In the genomic region with DNA sequence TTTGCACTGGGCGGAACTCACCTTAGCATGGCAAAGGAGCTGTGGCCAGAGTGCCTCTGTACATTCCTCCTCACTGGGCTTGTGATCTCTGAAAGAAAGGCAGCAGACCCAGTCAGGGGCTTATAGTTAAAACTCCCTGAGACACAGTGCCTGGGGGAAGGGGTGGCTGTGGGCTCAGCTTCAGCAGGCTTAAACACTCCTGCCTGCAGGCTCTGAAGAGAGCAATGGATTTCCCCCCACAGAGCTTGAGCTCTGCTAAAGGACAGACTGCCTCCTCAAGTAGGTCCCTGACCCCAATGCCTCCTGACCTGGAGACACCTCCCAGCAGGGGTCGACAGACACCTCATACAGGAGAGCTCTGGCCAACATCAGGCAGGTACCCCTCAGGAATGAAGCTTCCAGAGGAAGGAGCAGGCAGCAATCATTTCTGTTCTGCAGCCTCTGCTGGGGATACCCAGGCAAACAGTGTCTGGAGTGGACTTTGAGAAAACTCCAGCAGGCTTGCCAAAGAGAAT, we compare ENCODE assay signal across 31 cellular contexts.
"Had no signal": no experiment of that assay in that cellular context is flagged by ENCODE, and none has a peak within 500 bp of the region (broad histone marks: within the 10 kb centered on the region; RNA-seq: fewer than 3 reads in every experiment).

No MANE protein-coding gene starts in this region.

- H3K27ac ChIP-seq: neutrophil, ovary, parathyroid adenoma, psoas muscle, right lobe of liver, sigmoid colon, suprapubic skin, testis, tibial artery, transverse colon, upper lobe of right lung, uterus had no signal

- H3K36me3 ChIP-seq: neutrophil, ovary, right lobe of liver, sigmoid colon, suprapubic skin, tibial artery, transverse colon, upper lobe of right lung, uterus had no signal

- H3K27ac Mint-ChIP-seq: naive B cell; naive thymus-derived CD8-positive, alpha-beta T cell; natural killer cell treated with Interleukin-12 subunit alpha and Interleukin-12 subunit beta and Interleukin-15 and Interleukin-18, amount 100 ng/mL, for 72 hours; nephron progenitor cell; progenitor cell of endocrine pancreas; stimulated activated effector memory CD8-positive, alpha-beta T cell treated with anti-CD3 and anti-CD28 coated beads, Interleukin-12 subunit alpha, Interleukin-12 subunit beta, amount 100 ng/mL, for 72 hours; stimulated activated naive B cell treated with anti-CD40 and anti-IgM and Interleukin-4, amounts not matched to agents 10 μg/mL and 1 μg/mL and 100 μg/mL, for 72 hours; stimulated activated naive CD8-positive, alpha-beta T cell treated with anti-CD3 and anti-CD28 coated beads, Interleukin-15, amount 100 ng/mL, for 72 hours; type B pancreatic cell had no signal

- H3K4me1 ChIP-seq: parathyroid adenoma, psoas muscle, right lobe of liver, sigmoid colon, suprapubic skin, testis, tibial artery, transverse colon, upper lobe of right lung, uterus had no signal

- DNase-seq: naive B cell; naive thymus-derived CD8-positive, alpha-beta T cell; nephron progenitor cell; nucleus accumbens; ovary; psoas muscle; right cardiac atrium; right lobe of liver; sigmoid colon; small intestine; stimulated activated CD4-positive, alpha-beta T cell treated with anti-CD3 and anti-CD28 coated beads, Interleukin-15, amount 100 ng/mL, for 24 hours; stimulated activated CD4-positive, alpha-beta T cell treated with anti-CD3 and anti-CD28 coated beads, Interleukin-2, amount 100 ng/mL, for 24 hours; stimulated activated CD4-positive, alpha-beta T cell treated with anti-CD3 and anti-CD28 coated beads, Interleukin-2, amount 100 ng/mL, for 48 hours; stimulated activated CD4-positive, alpha-beta T cell treated with anti-CD3 and anti-CD28 coated beads, Interleukin-4, amount 100 ng/mL, for 24 hours; stimulated activated naive B cell treated with anti-CD40 and anti-IgM and Interleukin-4, amounts not matched to agents 10 μg/mL and 1 μg/mL and 100 μg/mL, for 72 hours; stimulated activated naive CD8-positive, alpha-beta T cell treated with anti-CD3 and anti-CD28 coated beads, Interleukin-15, amount 100 ng/mL, for 72 hours; stimulated activated naive CD8-positive, alpha-beta T cell treated with anti-CD3 and anti-CD28 coated beads, Interleukin-15, Interleukin-2, amounts not matched to agents 100 U/mL and 50 U/mL, for 24 hours; substantia nigra; testis; tibial artery; transverse colon; upper lobe of right lung; uterus had no signal

- H3K27me3 ChIP-seq: neutrophil, ovary, right lobe of liver, sigmoid colon, suprapubic skin, testis, tibial artery, transverse colon, upper lobe of right lung, uterus had no signal

- H3K4me3 ChIP-seq: ovary, psoas muscle, right lobe of liver, sigmoid colon, suprapubic skin, testis, tibial artery, transverse colon, upper lobe of right lung, uterus had no signal

- H3K27me3 Mint-ChIP-seq: naive B cell; natural killer cell treated with Interleukin-12 subunit alpha and Interleukin-12 subunit beta and Interleukin-15 and Interleukin-18, amount 100 ng/mL, for 72 hours; progenitor cell of endocrine pancreas; stimulated activated naive B cell treated with anti-CD40 and anti-IgM and Interleukin-4, amounts not matched to agents 10 μg/mL and 1 μg/mL and 100 μg/mL, for 72 hours; stimulated activated naive CD8-positive, alpha-beta T cell treated with anti-CD3 and anti-CD28 coated beads, Interleukin-15, amount 100 ng/mL, for 72 hours had no signal

- H3K9ac ChIP-seq: parathyroid adenoma had no signal

- ATAC-seq: naive thymus-derived CD8-positive, alpha-beta T cell; natural killer cell treated with Interleukin-12 subunit alpha and Interleukin-12 subunit beta and Interleukin-15 and Interleukin-18, amount 100 ng/mL, for 72 hours; psoas muscle; right cardiac atrium; right lobe of liver; stimulated activated effector memory CD8-positive, alpha-beta T cell treated with anti-CD3 and anti-CD28 coated beads, Interleukin-12 subunit alpha, Interleukin-12 subunit beta, amount 100 ng/mL, for 72 hours; stimulated activated naive B cell treated with anti-CD40 and anti-IgM and Interleukin-4, amounts not matched to agents 10 μg/mL and 1 μg/mL and 100 μg/mL, for 72 hours; stimulated activated naive CD8-positive, alpha-beta T cell treated with anti-CD3 and anti-CD28 coated beads, Interleukin-15, amount 100 ng/mL, for 72 hours; stimulated activated naive CD8-positive, alpha-beta T cell treated with anti-CD3 and anti-CD28 coated beads, Interleukin-15, Interleukin-2, amounts not matched to agents 100 U/mL and 50 U/mL, for 24 hours; upper lobe of right lung had no signal

- H3K36me3 Mint-ChIP-seq: stimulated activated effector memory CD8-positive, alpha-beta T cell treated with anti-CD3 and anti-CD28 coated beads, Interleukin-12 subunit alpha, Interleukin-12 subunit beta, amount 100 ng/mL, for 72 hours; type B pancreatic cell had no signal

- H3K4me1 Mint-ChIP-seq: naive B cell; naive thymus-derived CD8-positive, alpha-beta T cell; nephron progenitor cell; neural crest cell; stimulated activated effector memory CD8-positive, alpha-beta T cell treated with anti-CD3 and anti-CD28 coated beads, Interleukin-12 subunit alpha, Interleukin-12 subunit beta, amount 100 ng/mL, for 72 hours; stimulated activated naive B cell treated with anti-CD40 and anti-IgM and Interleukin-4, amounts not matched to agents 10 μg/mL and 1 μg/mL and 100 μg/mL, for 72 hours; stimulated activated naive CD8-positive, alpha-beta T cell treated with anti-CD3 and anti-CD28 coated beads, Interleukin-15, amount 100 ng/mL, for 72 hours had no signal

- H3K79me2 ChIP-seq: parathyroid adenoma had no signal

- H3K9me3 ChIP-seq: neutrophil, ovary, right lobe of liver, suprapubic skin, testis, tibial artery, transverse colon, upper lobe of right lung, uterus had no signal

- H3K4me3 Mint-ChIP-seq: naive B cell; naive thymus-derived CD8-positive, alpha-beta T cell; natural killer cell treated with Interleukin-12 subunit alpha and Interleukin-12 subunit beta and Interleukin-15 and Interleukin-18, amount 100 ng/mL, for 72 hours; nephron progenitor cell; neural crest cell; stimulated activated effector memory CD8-positive, alpha-beta T cell treated with anti-CD3 and anti-CD28 coated beads, Interleukin-12 subunit alpha, Interleukin-12 subunit beta, amount 100 ng/mL, for 72 hours; stimulated activated naive B cell treated with anti-CD40 and anti-IgM and Interleukin-4, amounts not matched to agents 10 μg/mL and 1 μg/mL and 100 μg/mL, for 72 hours; stimulated activated naive CD8-positive, alpha-beta T cell treated with anti-CD3 and anti-CD28 coated beads, Interleukin-15, amount 100 ng/mL, for 72 hours; type B pancreatic cell had no signal

- H2AFZ ChIP-seq: parathyroid adenoma had no signal
